1 cellular context compared by ENCODE assay signal in the genomic region with DNA sequence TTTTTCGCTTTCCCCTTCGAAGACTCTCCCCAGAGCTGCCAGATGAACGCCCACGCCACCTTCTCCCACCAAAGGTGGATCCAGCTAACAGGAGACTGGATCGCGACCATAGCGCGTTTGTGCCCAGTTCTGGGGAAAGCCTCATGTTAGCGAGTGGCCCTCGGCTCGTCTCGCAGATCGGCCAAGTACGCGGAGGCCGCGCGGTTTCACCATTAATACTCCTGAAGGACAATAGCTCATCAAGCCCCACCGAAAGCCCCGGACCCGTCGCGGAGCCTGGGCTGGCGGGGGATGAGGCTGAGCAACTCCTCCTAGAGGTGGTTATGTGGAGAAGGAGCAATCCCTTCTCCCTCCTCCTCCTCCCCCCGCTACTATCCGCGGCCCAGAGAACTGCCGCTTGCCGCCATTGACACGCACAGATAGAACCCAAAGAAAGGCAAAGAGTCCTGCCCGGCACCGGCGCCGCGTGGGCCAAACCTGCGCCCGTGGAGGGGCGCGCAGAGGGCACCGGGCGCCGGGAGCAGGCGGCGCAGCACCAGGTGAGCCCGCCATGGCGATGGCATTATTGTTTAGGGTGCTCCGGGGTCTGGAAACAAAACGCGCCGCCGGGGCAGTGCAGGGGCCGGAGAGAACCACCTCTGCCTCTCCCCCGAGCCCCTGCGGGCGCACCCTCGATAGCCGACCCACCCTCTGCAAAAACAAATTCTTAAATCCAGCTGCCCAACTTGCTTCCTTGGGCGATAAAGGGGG.
TF ChIP-seq lines count a peak whose summit lies in the region.

A gene (plus strand): TSS at position 385 of the 750 bp plus-strand sequence. CDS start 22,813 bp downstream, outside the sequence.

TF ChIP-seq in HepG2, 621 proteins besides CTCF, POLR2A, EP300 and RAD21 (continued from another document):
- TF ChIP-seq ZNF766 (CRISPR knock-in tag; IDR thresholded peaks at IDR 0.05; ENCODE audit: borderline replicate concordance) = no peak
- TF ChIP-seq, protein P1, sequence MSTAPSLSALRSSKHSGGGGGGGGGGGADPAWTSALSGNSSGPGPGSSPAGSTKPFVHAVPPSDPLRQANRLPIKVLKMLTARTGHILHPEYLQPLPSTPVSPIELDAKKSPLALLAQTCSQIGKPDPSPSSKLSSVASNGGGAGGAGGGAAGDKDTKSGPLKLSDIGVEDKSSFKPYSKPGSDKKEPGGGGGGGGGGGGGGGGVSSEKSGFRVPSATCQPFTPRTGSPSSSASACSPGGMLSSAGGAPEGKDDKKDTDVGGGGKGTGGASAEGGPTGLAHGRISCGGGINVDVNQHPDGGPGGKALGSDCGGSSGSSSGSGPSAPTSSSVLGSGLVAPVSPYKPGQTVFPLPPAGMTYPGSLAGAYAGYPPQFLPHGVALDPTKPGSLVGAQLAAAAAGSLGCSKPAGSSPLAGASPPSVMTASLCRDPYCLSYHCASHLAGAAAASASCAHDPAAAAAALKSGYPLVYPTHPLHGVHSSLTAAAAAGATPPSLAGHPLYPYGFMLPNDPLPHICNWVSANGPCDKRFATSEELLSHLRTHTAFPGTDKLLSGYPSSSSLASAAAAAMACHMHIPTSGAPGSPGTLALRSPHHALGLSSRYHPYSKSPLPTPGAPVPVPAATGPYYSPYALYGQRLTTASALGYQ (CRISPR knock-in tag; IDR thresholded peaks at IDR 0.05) = no peak
- TF ChIP-seq, protein P2, sequence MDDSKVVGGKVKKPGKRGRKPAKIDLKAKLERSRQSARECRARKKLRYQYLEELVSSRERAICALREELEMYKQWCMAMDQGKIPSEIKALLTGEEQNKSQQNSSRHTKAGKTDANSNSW (CRISPR knock-in tag; IDR thresholded peaks at IDR 0.05; ENCODE audit: borderline replicate concordance) = no peak
- TF ChIP-seq TSC22D2 (CRISPR knock-in tag; IDR thresholded peaks at IDR 0.05; ENCODE audit: borderline replicate concordance) = no peak
- TF ChIP-seq KDM2A (CRISPR knock-in tag; IDR thresholded peaks at IDR 0.05; ENCODE audit: borderline replicate concordance, low read depth) = peak; percentile 71; the same call in 1 of the 2 replicates
- TF ChIP-seq, protein P3, sequence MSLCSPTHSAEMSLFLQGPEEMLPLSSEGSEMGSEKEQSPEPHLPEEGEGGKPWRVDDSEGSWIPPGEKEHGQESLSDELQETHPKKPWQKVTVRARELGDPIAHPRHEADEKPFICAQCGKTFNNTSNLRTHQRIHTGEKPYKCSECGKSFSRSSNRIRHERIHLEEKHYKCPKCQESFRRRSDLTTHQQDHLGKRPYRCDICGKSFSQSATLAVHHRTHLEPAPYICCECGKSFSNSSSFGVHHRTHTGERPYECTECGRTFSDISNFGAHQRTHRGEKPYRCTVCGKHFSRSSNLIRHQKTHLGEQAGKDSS (CRISPR knock-in tag; IDR thresholded peaks at IDR 0.05; ENCODE audit: borderline replicate concordance, low read depth) = no peak
- no peak; the same call in 1 of the 2 replicates for TF ChIP-seq SAFB2 (CRISPR knock-in tag; IDR thresholded peaks at IDR 0.05; ENCODE audit: borderline replicate concordance, low read depth)
- no peak for TF ChIP-seq ZNF660 (CRISPR knock-in tag; IDR thresholded peaks at IDR 0.05; ENCODE audit: borderline replicate concordance, low read depth)
- peak; percentile 8; the same call in 1 of the 2 replicates for TF ChIP-seq ZNF605 (CRISPR knock-in tag; IDR thresholded peaks at IDR 0.05)
- peak; percentile 35; the same call in 1 of the 2 replicates for TF ChIP-seq SPEN (CRISPR knock-in tag; IDR thresholded peaks at IDR 0.05; ENCODE audit: low read depth)
- no peak; the same call in 1 of the 2 replicates for TF ChIP-seq KAT7 (CRISPR knock-in tag; IDR thresholded peaks at IDR 0.05; ENCODE audit: borderline replicate concordance)
- no peak for TF ChIP-seq ZNF563 (CRISPR knock-in tag; IDR thresholded peaks at IDR 0.05)
- TF ChIP-seq SP4 (CRISPR knock-in tag; IDR thresholded peaks at IDR 0.05) = 0 out of 2 replicates have a peak, but pooled peaks have one; percentile 21
- TF ChIP-seq PITX1 (CRISPR knock-in tag; IDR thresholded peaks at IDR 0.05) = no peak; the same call in 1 of the 2 replicates
- TF ChIP-seq, protein P4, sequence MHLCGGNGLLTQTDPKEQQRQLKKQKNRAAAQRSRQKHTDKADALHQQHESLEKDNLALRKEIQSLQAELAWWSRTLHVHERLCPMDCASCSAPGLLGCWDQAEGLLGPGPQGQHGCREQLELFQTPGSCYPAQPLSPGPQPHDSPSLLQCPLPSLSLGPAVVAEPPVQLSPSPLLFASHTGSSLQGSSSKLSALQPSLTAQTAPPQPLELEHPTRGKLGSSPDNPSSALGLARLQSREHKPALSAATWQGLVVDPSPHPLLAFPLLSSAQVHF (CRISPR knock-in tag; IDR thresholded peaks at IDR 0.05) = no peak
- no peak; the same call in 1 of the 2 replicates for TF ChIP-seq ZNF205 (CRISPR knock-in tag; IDR thresholded peaks at IDR 0.05)
- TF ChIP-seq, protein P5, sequence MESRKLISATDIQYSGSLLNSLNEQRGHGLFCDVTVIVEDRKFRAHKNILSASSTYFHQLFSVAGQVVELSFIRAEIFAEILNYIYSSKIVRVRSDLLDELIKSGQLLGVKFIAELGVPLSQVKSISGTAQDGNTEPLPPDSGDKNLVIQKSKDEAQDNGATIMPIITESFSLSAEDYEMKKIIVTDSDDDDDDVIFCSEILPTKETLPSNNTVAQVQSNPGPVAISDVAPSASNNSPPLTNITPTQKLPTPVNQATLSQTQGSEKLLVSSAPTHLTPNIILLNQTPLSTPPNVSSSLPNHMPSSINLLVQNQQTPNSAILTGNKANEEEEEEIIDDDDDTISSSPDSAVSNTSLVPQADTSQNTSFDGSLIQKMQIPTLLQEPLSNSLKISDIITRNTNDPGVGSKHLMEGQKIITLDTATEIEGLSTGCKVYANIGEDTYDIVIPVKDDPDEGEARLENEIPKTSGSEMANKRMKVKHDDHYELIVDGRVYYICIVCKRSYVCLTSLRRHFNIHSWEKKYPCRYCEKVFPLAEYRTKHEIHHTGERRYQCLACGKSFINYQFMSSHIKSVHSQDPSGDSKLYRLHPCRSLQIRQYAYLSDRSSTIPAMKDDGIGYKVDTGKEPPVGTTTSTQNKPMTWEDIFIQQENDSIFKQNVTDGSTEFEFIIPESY (CRISPR knock-in tag; IDR thresholded peaks at IDR 0.05) = no peak
- no peak for TF ChIP-seq PTBP1 (IDR thresholded peaks at IDR 0.05; ENCODE audit: low read depth, low read length, poor library complexity, severe bottlenecking)
- TF ChIP-seq ZNF792 (CRISPR knock-in tag; IDR thresholded peaks at IDR 0.05) = 0 out of 2 replicates have a peak, but pooled peaks have one; percentile 39
- TF ChIP-seq CENPT (CRISPR knock-in tag; IDR thresholded peaks at IDR 0.05; ENCODE audit: low read depth) = no peak
- 0 out of 2 replicates have a peak, but pooled peaks have one; percentile 8 for TF ChIP-seq BCL6 (CRISPR knock-in tag; IDR thresholded peaks at IDR 0.05)
- 0 out of 2 replicates have a peak, but pooled peaks have one; percentile 26 for TF ChIP-seq ZNF160 (CRISPR knock-in tag; IDR thresholded peaks at IDR 0.05)
- no peak for TF ChIP-seq SMYD3 (CRISPR knock-in tag; IDR thresholded peaks at IDR 0.05)
- TF ChIP-seq ZNF577 (CRISPR knock-in tag; IDR thresholded peaks at IDR 0.05; ENCODE audit: borderline replicate concordance, low read depth) = no peak
- TF ChIP-seq JUNB (CRISPR knock-in tag; IDR thresholded peaks at IDR 0.05; ENCODE audit: borderline replicate concordance) = no peak
- peak; percentile 55; the same call in 1 of the 2 replicates for TF ChIP-seq ZNF274 (CRISPR knock-in tag; IDR thresholded peaks at IDR 0.05)
- TF ChIP-seq ZNF749 (CRISPR knock-in tag; IDR thresholded peaks at IDR 0.05; ENCODE audit: borderline replicate concordance) = no peak
- no peak for TF ChIP-seq ZNF235 (CRISPR knock-in tag; IDR thresholded peaks at IDR 0.05; ENCODE audit: borderline replicate concordance)
- TF ChIP-seq ZNF282 (IDR thresholded peaks at IDR 0.05; ENCODE audit: partially characterized antibody) = no peak
- TF ChIP-seq FOSL2 (CRISPR knock-in tag; IDR thresholded peaks at IDR 0.05) = 0 out of 2 replicates have a peak, but pooled peaks have one; percentile 9
- no peak for TF ChIP-seq DNMT3B (CRISPR knock-in tag; conservative IDR thresholded peaks at IDR 0.05)
- TF ChIP-seq ZNF263 (CRISPR knock-in tag; IDR thresholded peaks at IDR 0.05) = peak; percentile 98
- TF ChIP-seq NBN (conservative IDR thresholded peaks at IDR 0.05) = no peak
- no peak for TF ChIP-seq ZNF431 (CRISPR knock-in tag; IDR thresholded peaks at IDR 0.05; ENCODE audit: borderline replicate concordance, low read depth)
- peak; percentile 30 for TF ChIP-seq MED8 (CRISPR knock-in tag; IDR thresholded peaks at IDR 0.05; ENCODE audit: insufficient replicate concordance)
